Comparison of ENCODE assay signal across 28 cellular contexts in the genomic region with DNA sequence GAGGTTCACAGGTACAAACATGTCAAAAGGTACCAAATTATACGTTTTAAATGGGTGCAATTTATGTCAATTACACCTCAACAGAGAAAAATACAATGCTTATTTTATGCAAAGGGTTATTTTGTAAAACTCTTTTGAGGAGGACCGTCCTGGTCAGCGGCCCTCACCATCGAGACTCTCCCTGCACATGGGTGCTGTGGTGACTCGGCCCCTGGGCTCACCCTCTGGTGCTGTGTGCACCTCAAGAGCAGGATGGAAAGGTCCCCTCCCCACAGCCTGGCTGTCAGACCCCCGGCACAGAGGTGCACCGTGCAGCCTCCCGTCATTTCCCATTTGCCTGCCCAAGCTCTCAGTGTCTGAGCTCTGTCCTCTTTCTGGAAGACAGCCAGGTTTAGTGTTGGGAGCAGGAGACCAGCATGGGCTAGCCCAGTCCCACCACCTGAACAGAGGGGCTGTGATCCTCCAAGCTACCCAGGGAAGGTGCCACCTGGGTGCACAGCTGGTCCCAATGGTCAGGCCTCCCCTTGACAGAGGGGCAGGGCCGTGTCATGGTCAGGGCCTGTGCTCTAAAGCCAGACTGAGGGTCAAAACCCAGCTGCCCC. TPM values are rescaled to one million over a fixed set of nuclear protein-coding genes. Genes with fewer than 3 reads are reported as not detected.
"Had no signal": no experiment of that assay in that cellular context is flagged by ENCODE, and none has a peak within 500 bp of the region (broad histone marks: within the 10 kb centered on the region; RNA-seq: fewer than 3 reads in every experiment).

No MANE protein-coding gene starts in this region.

- H3K4me3 Mint-ChIP-seq: dendritic cell treated with granulocyte-macrophage colony-stimulating factor and Interleukin-4, amounts not matched to agents 40 ng/mL and 50 ng/mL, for 4 days; endodermal cell; naive thymus-derived CD8-positive, alpha-beta T cell; nephron progenitor cell; stimulated activated memory B cell treated with anti-CD40 and anti-IgM and Interleukin-4, amounts not matched to agents 10 μg/mL and 1 μg/mL and 100 μg/mL, for 72 hours; type B pancreatic cell had no signal

- H3K27me3 Mint-ChIP-seq: progenitor cell of endocrine pancreas, type B pancreatic cell had no signal

- H3K9me3 ChIP-seq: colonic mucosa, gastrocnemius medialis, pancreas, testis had no signal

- H3K4me1 Mint-ChIP-seq: endodermal cell; naive thymus-derived CD8-positive, alpha-beta T cell; nephron progenitor cell; stimulated activated memory B cell treated with anti-CD40 and anti-IgM and Interleukin-4, amounts not matched to agents 10 μg/mL and 1 μg/mL and 100 μg/mL, for 72 hours had no signal

- H3K4me1 ChIP-seq: colonic mucosa, gastrocnemius medialis, testis, tibial artery had no signal

- H3K9me3 Mint-ChIP-seq: dendritic cell treated with granulocyte-macrophage colony-stimulating factor and Interleukin-4, amounts not matched to agents 40 ng/mL and 50 ng/mL, for 4 days; type B pancreatic cell had no signal

- H3K4me2 ChIP-seq: smooth muscle cell had no signal

- H3K27ac Mint-ChIP-seq: dendritic cell treated with granulocyte-macrophage colony-stimulating factor and Interleukin-4, amounts not matched to agents 40 ng/mL and 50 ng/mL, for 4 days; endodermal cell; naive thymus-derived CD8-positive, alpha-beta T cell; nephron progenitor cell; progenitor cell of endocrine pancreas; stimulated activated memory B cell treated with anti-CD40 and anti-IgM and Interleukin-4, amounts not matched to agents 10 μg/mL and 1 μg/mL and 100 μg/mL, for 72 hours; type B pancreatic cell had no signal

- DNase-seq: central memory CD4-positive, alpha-beta T cell; colonic mucosa; effector CD8-positive, alpha-beta T cell; foreskin fibroblast; gastrocnemius medialis; head of caudate nucleus; left colon; mammary epithelial cell; naive thymus-derived CD8-positive, alpha-beta T cell; nephron progenitor cell; occipital lobe; stimulated activated CD4-positive, alpha-beta T cell treated with anti-CD3 and anti-CD28 coated beads, Interleukin-2, amount 100 ng/mL, for 24 hours; stimulated activated CD4-positive, alpha-beta T cell treated with anti-CD3 and anti-CD28 coated beads, Interleukin-4, amount 100 ng/mL, for 24 hours; stimulated activated naive CD8-positive, alpha-beta T cell treated with anti-CD3 and anti-CD28 coated beads, Interleukin-15, Interleukin-2, amounts not matched to agents 100 U/mL and 50 U/mL, for 24 hours; substantia nigra; testis had no signal

- H3K27ac ChIP-seq: colonic mucosa, epithelial cell of prostate, gastrocnemius medialis, pancreas, testis, tibial artery had no signal

- H3K36me3 Mint-ChIP-seq: naive thymus-derived CD8-positive, alpha-beta T cell; stimulated activated memory B cell treated with anti-CD40 and anti-IgM and Interleukin-4, amounts not matched to agents 10 μg/mL and 1 μg/mL and 100 μg/mL, for 72 hours had no signal

- H3K4me3 ChIP-seq: colonic mucosa, gastrocnemius medialis, pancreas, smooth muscle cell, testis, tibial artery had no signal

- H3K36me3 ChIP-seq: colonic mucosa, gastrocnemius medialis, pancreas, tibial artery had no signal

- ATAC-seq: esophagus mucosa; gastrocnemius medialis; left colon; naive thymus-derived CD8-positive, alpha-beta T cell; pancreas; sciatic nerve; stimulated activated memory B cell treated with anti-CD40 and anti-IgM and Interleukin-4, amounts not matched to agents 10 μg/mL and 1 μg/mL and 100 μg/mL, for 72 hours; stimulated activated naive CD8-positive, alpha-beta T cell treated with anti-CD3 and anti-CD28 coated beads, Interleukin-15, Interleukin-2, amounts not matched to agents 100 U/mL and 50 U/mL, for 24 hours had no signal

- H3K27me3 ChIP-seq: colonic mucosa, gastrocnemius medialis, pancreas, testis had no signal

RNA-seq across cellular contexts. Expression of gene PRODH, which starts 41.8 kb away (rescaled TPM):
- total RNA-seq: glomerular endothelial cell had no signal
- polyA plus RNA-seq: smooth muscle cell had no signal
